Comparison of ENCODE assay signal across 1 cellular context in genomic region chr1:168739908-168740307, GRCh38.
TF ChIP-seq lines count a peak whose summit lies in the region.

No MANE protein-coding gene starts in this region.

TF ChIP-seq in WTC11, 78 proteins besides CTCF, POLR2A, EP300 and RAD21:
- TF ChIP-seq ZSCAN18 (CRISPR knock-in tag; IDR thresholded peaks at IDR 0.05) (no peak), GABPB1 (CRISPR knock-in tag; IDR thresholded peaks at IDR 0.05) (peak; percentile 35; the same call in 1 of the 2 replicates)
TF ChIP-seq in WTC11: peak in this region for 1.
